ENCODE assay signal across 1 cellular context in genomic region chr15:34360298-34360697, GRCh38.
TF ChIP-seq lines count a peak whose summit lies in the region.

No MANE protein-coding gene starts in this region.

TF ChIP-seq in A549, 52 proteins besides CTCF, POLR2A, EP300 and RAD21:
- TF ChIP-seq PBX3 (IDR thresholded peaks at IDR 0.05) (no peak), RCOR1 (IDR thresholded peaks at IDR 0.05; ENCODE audit: low read depth, low read length) (no peak), ZFP36 (IDR thresholded peaks at IDR 0.05; ENCODE audit: borderline replicate concordance, partially characterized antibody) (no peak), HDAC2 (IDR thresholded peaks at IDR 0.05) (no peak), E2F6 (IDR thresholded peaks at IDR 0.05; ENCODE audit: borderline replicate concordance, low read depth) (no peak), HOXB13 (CRISPR knock-in tag; IDR thresholded peaks at IDR 0.05; ENCODE audit: low read depth) (no peak), FOXS1 (CRISPR knock-in tag; IDR thresholded peaks at IDR 0.05) (no peak), POLR2AphosphoS2 (conservative IDR thresholded peaks at IDR 0.05; ENCODE audit: low read length) (no peak), ZC3H11A (IDR thresholded peaks at IDR 0.05) (no peak), SREBF2 (IDR thresholded peaks at IDR 0.05) (no peak), HOXB5 (CRISPR knock-in tag; IDR thresholded peaks at IDR 0.05) (no peak), NPAS2 (CRISPR knock-in tag; IDR thresholded peaks at IDR 0.05; ENCODE audit: borderline replicate concordance) (no peak)
- TF ChIP-seq, protein P1, sequence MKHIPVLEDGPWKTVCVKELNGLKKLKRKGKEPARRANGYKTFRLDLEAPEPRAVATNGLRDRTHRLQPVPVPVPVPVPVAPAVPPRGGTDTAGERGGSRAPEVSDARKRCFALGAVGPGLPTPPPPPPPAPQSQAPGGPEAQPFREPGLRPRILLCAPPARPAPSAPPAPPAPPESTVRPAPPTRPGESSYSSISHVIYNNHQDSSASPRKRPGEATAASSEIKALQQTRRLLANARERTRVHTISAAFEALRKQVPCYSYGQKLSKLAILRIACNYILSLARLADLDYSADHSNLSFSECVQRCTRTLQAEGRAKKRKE (CRISPR knock-in tag; IDR thresholded peaks at IDR 0.05; ENCODE audit: low read depth), result no peak
- TF ChIP-seq, protein P2, sequence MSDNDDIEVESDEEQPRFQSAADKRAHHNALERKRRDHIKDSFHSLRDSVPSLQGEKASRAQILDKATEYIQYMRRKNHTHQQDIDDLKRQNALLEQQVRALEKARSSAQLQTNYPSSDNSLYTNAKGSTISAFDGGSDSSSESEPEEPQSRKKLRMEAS (IDR thresholded peaks at IDR 0.05), result no peak
